ENCODE assay signal across 8 cellular contexts in genomic region chr1:185044387-185044786, GRCh38. TPM values are rescaled to one million over a fixed set of nuclear protein-coding genes. Genes with fewer than 3 reads are reported as not detected.
DNase-seq lines count a peak whose midpoint lies in the region; ATAC-seq, FAIRE-seq and TF ChIP-seq lines count a peak whose summit lies in the region.

No MANE protein-coding gene starts in this region.

- H3K27ac ChIP-seq in DOHH2 (ENCODE audit: low read depth, low read length) (no peak overlapping the region), PC-3 (ENCODE audit: low read length) (no peak overlapping the region), psoas muscle (peak overlapping the region; percentile 86)

- H3K79me2 ChIP-seq in DOHH2 (ENCODE audit: control insufficient read depth, low read length) (peaks cover 36% of the 10 kb centered on the region), PC-3 (ENCODE audit: low read length) (peaks cover 37% of the 10 kb centered on the region)

- 82 to 87% (median 87%) methylated on average over 8 of the region's 8 CpGs for WGBS in psoas muscle, 3 donors

- H3K4me3 ChIP-seq in DOHH2 (ENCODE audit: low read length) (no peak overlapping the region; the same call in 1 of the 2 replicates), PC-3 (ENCODE audit: low read length) (no peak overlapping the region), endocrine pancreas (ENCODE audit: control insufficient read depth, insufficient read depth, low read length) (peak overlapping the region; percentile 60), psoas muscle (no peak overlapping the region)

- no TSS peak for BruUV-seq in PC-3 (replicated peaks; lab: Mats Ljungman, UMichigan)

- CTCF ChIA-PET in PC-3 (lab: Charles Lee): interaction anchor here (1.3 kb wide), 1 partner anchor 125 kb away, joined by 7 read pairs; no protein-coding TSS in a partner anchor

- H3F3A ChIP-seq in DOHH2 (ENCODE audit: control insufficient read depth, insufficient read depth): peaks cover 12% of the 10 kb centered on the region
- H3F3A ChIP-seq in PC-3 (ENCODE audit: low read length, unreplicated experiment): no peaks in the 10 kb centered on the region

- POLR2A ChIA-PET in PC-3 (lab: Charles Lee; ENCODE audit: unreplicated experiment): no interaction called here

- peak overlapping the region; percentile 95; the same call in 1 of the 2 replicates for H2AFZ ChIP-seq in PC-3 (ENCODE audit: low read length)

- peak overlapping the region; percentile 70; the same call in 1 of the 2 replicates for H3K4me2 ChIP-seq in DOHH2 (ENCODE audit: low read length)
- peak overlapping the region; percentile 96; the same call in 1 of the 2 replicates for H3K4me2 ChIP-seq in PC-3 (ENCODE audit: low read length)

- H3K4me1 ChIP-seq in DOHH2 (ENCODE audit: control insufficient read depth, low read length) (peaks cover 15% of the 10 kb centered on the region), PC-3 (ENCODE audit: insufficient read depth, low read length) (peaks cover 19% of the 10 kb centered on the region), endocrine pancreas (ENCODE audit: control insufficient read depth, insufficient read depth, low read length) (peaks cover 8% of the 10 kb centered on the region), psoas muscle (peaks cover 22% of the 10 kb centered on the region)

- no peaks in the 10 kb centered on the region for H3K27me3 ChIP-seq in DOHH2 (ENCODE audit: control insufficient read depth, low read length)
- H3K27me3 ChIP-seq in PC-3 (ENCODE audit: low read length): no peaks in the 10 kb centered on the region
- no peaks in the 10 kb centered on the region for H3K27me3 ChIP-seq in endocrine pancreas (ENCODE audit: control insufficient read depth, insufficient read depth, low read length)
- no peaks in the 10 kb centered on the region for H3K27me3 ChIP-seq in psoas muscle (ENCODE audit: insufficient read depth in 3 of 3, low read length in 2 of 3)

- no peak for FAIRE-seq in frontal cortex (lab: Jason Lieb, UNC)

- peaks cover 2% of the 10 kb centered on the region; the same call in 1 of the 2 replicates for H3K36me3 ChIP-seq in DOHH2 (ENCODE audit: control insufficient read depth, low read length)
- H3K36me3 ChIP-seq in PC-3 (ENCODE audit: low read depth, low read length): no peaks in the 10 kb centered on the region
- H3K36me3 ChIP-seq in endocrine pancreas (ENCODE audit: control insufficient read depth, insufficient read depth, low read length): no peaks in the 10 kb centered on the region
- H3K36me3 ChIP-seq in psoas muscle (ENCODE audit: insufficient read depth in 1 of 2, low read depth in 1 of 2): no peaks in the 10 kb centered on the region

- H4K20me1 ChIP-seq in DOHH2 (ENCODE audit: control insufficient read depth, insufficient read depth, low read depth, low read length) (peaks cover 15% of the 10 kb centered on the region; the same call in 1 of the 2 replicates), PC-3 (ENCODE audit: low read length) (peaks cover 22% of the 10 kb centered on the region)

- 0 out of 2 replicates have a peak overlapping the region, but pooled peaks have one; percentile 12 for H3K9ac ChIP-seq in PC-3 (ENCODE audit: low read length)
- no peak overlapping the region for H3K9ac ChIP-seq in endocrine pancreas (ENCODE audit: control insufficient read depth, insufficient read depth, low read length)

- intact Hi-C loops in PC-3 (cut with micrococcal nuclease): no loop called here
- intact Hi-C loops in psoas muscle (cut with DNase I): no loop called here

- DNase-seq in PC-3: no peak
- no peak for DNase-seq in psoas muscle
- no peak for DNase-seq in NCI-H226
- DNase-seq in KG1 (lab: John Stamatoyannopoulos, UW): no peak
- DNase-seq in frontal cortex (ENCODE audit: low spot score in 2 of 2): no peak

- H3K9me3 ChIP-seq in DOHH2 (ENCODE audit: control insufficient read depth, insufficient read depth, low read length) (no peaks in the 10 kb centered on the region), PC-3 (ENCODE audit: low read length) (no peaks in the 10 kb centered on the region), endocrine pancreas (ENCODE audit: control insufficient read depth, low read length) (no peaks in the 10 kb centered on the region), psoas muscle (no peaks in the 10 kb centered on the region)

- H3K9me2 ChIP-seq in DOHH2 (replicated peaks; ENCODE audit: control insufficient read depth, low read length) (no peaks in the 10 kb centered on the region), PC-3 (replicated peaks; ENCODE audit: low read length) (no peaks in the 10 kb centered on the region)

- ATAC-seq in PC-3: no peak
- no peak for ATAC-seq in psoas muscle
- ATAC-seq in GM21526 (IDR thresholded peaks at IDR 0.05; ENCODE audit: low FRiP score, unreplicated experiment): no peak

- TF ChIP-seq CTCF in DOHH2 (IDR thresholded peaks at IDR 0.05; ENCODE audit: low read depth, low read length, poor library complexity, severe bottlenecking): no peak
- no peak for TF ChIP-seq CTCF in PC-3 (conservative IDR thresholded peaks at IDR 0.05; ENCODE audit: low read depth, low read length)
- no peak for TF ChIP-seq CTCF in psoas muscle (IDR thresholded peaks at IDR 0.05)

RNA-seq across cellular contexts. Expression of gene RNF2, which starts 1.0 kb away (rescaled TPM):
- total RNA-seq in PC-3 (2014; rRNA removed) (9.8 and 13.6 TPM in 2 replicates), psoas muscle (10 to 100 TPM in 3 of 4 donors, 1 to 10 TPM in 1; 8.1 to 15.3 (median 11.1) TPM), frontal cortex (142 TPM)
- polyA plus RNA-seq in psoas muscle: 1 to 10 TPM; 5.0 to 8.2 (median 5.6) TPM
